In genomic region chr5:93191426-93191825, GRCh38 we compare ENCODE assay signal across 1 cellular context.
TF ChIP-seq lines count a peak whose summit lies in the region.

No MANE protein-coding gene starts in this region.

TF ChIP-seq in A549, 52 proteins besides CTCF, POLR2A, EP300 and RAD21 (continued from another document):
- TF ChIP-seq PHF8 (IDR thresholded peaks at IDR 0.05; ENCODE audit: borderline replicate concordance, low read depth), result no peak
- no peak for TF ChIP-seq ZC3H11A (IDR thresholded peaks at IDR 0.05)
- no peak for TF ChIP-seq MAFK (IDR thresholded peaks at IDR 0.05; ENCODE audit: partially characterized antibody)
- TF ChIP-seq RNF2 (IDR thresholded peaks at IDR 0.05; ENCODE audit: borderline replicate concordance, low read depth), result no peak
- no peak for TF ChIP-seq MYC (IDR thresholded peaks at IDR 0.05; ENCODE audit: borderline replicate concordance, low read length)
- TF ChIP-seq REST (IDR thresholded peaks at IDR 0.05), result no peak
- TF ChIP-seq CHD2 (IDR thresholded peaks at IDR 0.05; ENCODE audit: low read length, partially characterized antibody), result no peak
TF ChIP-seq in A549: peak in this region for 0.
